ENCODE assay signal across 8 cellular contexts in genomic region chr2:179049203-179049545, GRCh38. TPM values are rescaled to one million over a fixed set of nuclear protein-coding genes. Genes with fewer than 3 reads are reported as not detected.
DNase-seq lines count a peak whose midpoint lies in the region; ATAC-seq, FAIRE-seq and TF ChIP-seq lines count a peak whose summit lies in the region.

No MANE protein-coding gene starts in this region.

- H3K36me3 ChIP-seq in skeletal muscle tissue (ENCODE audit: control insufficient read depth in 3 of 3, insufficient read depth in 3 of 3, low read length in 3 of 3) = no peaks in the 10 kb centered on the region
- no peaks in the 10 kb centered on the region for H3K36me3 ChIP-seq in HAP-1 (replicated peaks)

- H3K4me1 Mint-ChIP-seq in activated T-helper 17 cell treated with anti-CD3 and anti-CD28 coated beads, Interleukin-2, amount 50 U/mL, for 72 hours = no peaks in the 10 kb centered on the region

- H3K27me3 ChIP-seq in skeletal muscle tissue (ENCODE audit: control insufficient read depth in 3 of 3, insufficient read depth in 3 of 3, low read length in 3 of 3) = no peaks in the 10 kb centered on the region
- H3K27me3 ChIP-seq in HAP-1 (ENCODE audit: low read depth) = no peaks in the 10 kb centered on the region

- peak overlapping the region; percentile 76 for H3K4me3 Mint-ChIP-seq in activated T-helper 17 cell treated with anti-CD3 and anti-CD28 coated beads, Interleukin-2, amount 50 U/mL, for 72 hours

- FAIRE-seq in frontal cortex (lab: Jason Lieb, UNC) = no peak

- ATAC-seq in GM19328 (IDR thresholded peaks at IDR 0.05; ENCODE audit: unreplicated experiment) = peak; percentile 30
- peak; percentile 28 for ATAC-seq in HG02943 (IDR thresholded peaks at IDR 0.05; ENCODE audit: low read depth, unreplicated experiment)
- peak; percentile 26 for ATAC-seq in activated T-helper 17 cell treated with anti-CD3 and anti-CD28 coated beads, Interleukin-2, amount 50 U/mL, for 72 hours (replicated peaks)

- no peak for TF ChIP-seq CTCF in GM13977 (IDR thresholded peaks at IDR 0.05; ENCODE audit: extremely low read depth, insufficient read depth, missing control alignments)

- H3K9me3 ChIP-seq in skeletal muscle tissue (ENCODE audit: control insufficient read depth in 3 of 3, low read length in 3 of 3) (no peaks in the 10 kb centered on the region), HAP-1 (no peaks in the 10 kb centered on the region)

- peak overlapping the region; percentile 74 for H3K27ac ChIP-seq in skeletal muscle tissue (ENCODE audit: low read depth, low read length)

- H3K4me1 ChIP-seq in skeletal muscle tissue (ENCODE audit: control insufficient read depth in 3 of 3, insufficient read depth in 3 of 3, low read length in 3 of 3) (peaks cover 17 to 23% (median 20%) of the 10 kb centered on the region in 3 donors), HAP-1 (peaks cover 10% of the 10 kb centered on the region)

- DNase-seq in frontal cortex (ENCODE audit: low spot score in 2 of 2) = no peak
- no peak for DNase-seq in HAP-1 (ENCODE audit: low spot score in 2 of 2)
- no peak for DNase-seq in activated effector memory CD4-positive, alpha-beta T cell treated with anti-CD3 and anti-CD28 coated beads, Interleukin-2, amount 50 U/mL, for 16 hours
- no peak for DNase-seq in GM13977 (ENCODE audit: low spot score)

- peak overlapping the region in 1 of 3 donors; percentile 70 for H3K9ac ChIP-seq in skeletal muscle tissue (ENCODE audit: low read depth in 1 of 3, low read length in 3 of 3)

- H3K27me3 Mint-ChIP-seq in activated T-helper 17 cell treated with anti-CD3 and anti-CD28 coated beads, Interleukin-2, amount 50 U/mL, for 72 hours = no peaks in the 10 kb centered on the region

- no peak overlapping the region for H3K27ac Mint-ChIP-seq in activated T-helper 17 cell treated with anti-CD3 and anti-CD28 coated beads, Interleukin-2, amount 50 U/mL, for 72 hours

- in situ Hi-C loops in HAP-1 (cut with MboI; ENCODE audit: low sequenced_read_pairs) (no loop called here), GM13977 (cut with MboI; ENCODE audit: low pct_unique_long_range_greater_than_20kb, low sequenced_read_pairs, unreplicated experiment) (no loop called here)

- H3K36me3 Mint-ChIP-seq in activated T-helper 17 cell treated with anti-CD3 and anti-CD28 coated beads, Interleukin-2, amount 50 U/mL, for 72 hours (ENCODE audit: low read depth) = no peaks in the 10 kb centered on the region

- H3K9me3 Mint-ChIP-seq in activated T-helper 17 cell treated with anti-CD3 and anti-CD28 coated beads, Interleukin-2, amount 50 U/mL, for 72 hours = no peaks in the 10 kb centered on the region

- peak overlapping the region; percentile 35 to 66 (median 61) for H3K4me3 ChIP-seq in skeletal muscle tissue (ENCODE audit: low read length in 3 of 3)
- H3K4me3 ChIP-seq in HAP-1 = no peak overlapping the region

RNA-seq across cellular contexts. Expression of gene CCDC141, which starts 0.8 kb away (rescaled TPM):
- total RNA-seq in activated T-helper 17 cell treated with anti-CD3 and anti-CD28 coated beads, Interleukin-2, amount 50 U/mL, for 72 hours = 1 to 10 TPM; 1.9 to 2.1 TPM
- total RNA-seq in skeletal muscle tissue (61.6 TPM), frontal cortex (1.2 TPM)

Comparison
In these comparisons a context has a peak if more than half of its experiments do, and no peak if none do; other contexts are left out.
1. RNA of gene CCDC141, which starts 0.8 kb away (total RNA-seq): 61.6 TPM in skeletal muscle tissue (single experiment); 1.9 to 2.1 TPM in activated T-helper 17 cell treated with anti-CD3 and anti-CD28 coated beads, Interleukin-2, amount 50 U/mL, for 72 hours and 1.2 TPM in frontal cortex (single experiment); every median in the first group is over 10 times any median in the second.
2. Peak in every context shown above with its lines, with median percentiles within 50 percentile points of each other: ATAC-seq.